ENCODE assay signal across 19 cellular contexts in genomic region chr9:3735251-3735650, GRCh38.
"Had no signal": no experiment of that assay in that cellular context is flagged by ENCODE, and none has a peak within 500 bp of the region (broad histone marks: within the 10 kb centered on the region; RNA-seq: fewer than 3 reads in every experiment).

No MANE protein-coding gene starts in this region.

- H3K27me3 ChIP-seq: breast epithelium had no signal

- DNase-seq: activated B cell treated with CpG ODN at 0.5 μM for 24 hours; activated CD8-positive, alpha-beta memory T cell treated with anti-CD3 and anti-CD28 coated beads, Interleukin-2, amount 10 ng/mL, durations not matched to agents 7 days and 5 days; activated effector memory CD4-positive, alpha-beta T cell treated with Interleukin-2 at 50 U/mL for 16 hours; activated naive CD4-positive, alpha-beta T cell; activated T-cell treated with anti-CD3 and anti-CD28 coated beads, Interleukin-2, amount 50 U/mL, for 24 hours; aorta; caudate nucleus; NCI-H1048; NCI-H146; NCI-H187 treated with DMSO at 0.1 percent for 48 hours; NCI-H2081 treated with DMSO at 0.1 percent for 48 hours; NCI-H345; NCI-H510A; NCI-H69; SIG-M5; T-helper 17 cell; T-helper 9 cell had no signal

- H3K36me3 ChIP-seq: breast epithelium had no signal

- H3K4me3 ChIP-seq: breast epithelium, coronary artery had no signal

- H3K27ac ChIP-seq: breast epithelium, coronary artery had no signal
